ENCODE assay signal across 8 cellular contexts in genomic region chr4:138919094-138919936, GRCh38.
A peak's percentile ranks its signal among the peaks of the same experiment; 100 is the strongest.
DNase-seq lines count a peak whose midpoint lies in the region; ATAC-seq and TF ChIP-seq lines count a peak whose summit lies in the region.

No MANE protein-coding gene starts in this region.

- peak; percentile 88 for TF ChIP-seq CTCF in chondrocyte (IDR thresholded peaks at IDR 0.05)

- peaks cover 9% of the 10 kb centered on the region for H3K4me1 Mint-ChIP-seq in chondrocyte (ENCODE audit: low read depth)

- no peaks in the 10 kb centered on the region for H3K27me3 Mint-ChIP-seq in chondrocyte (ENCODE audit: low read depth)

- ATAC-seq in GM19395 (IDR thresholded peaks at IDR 0.05; ENCODE audit: unreplicated experiment) = peak; percentile 89
- ATAC-seq in left lobe of liver = peak; percentile 100
- no peak for ATAC-seq in GM19452 (IDR thresholded peaks at IDR 0.05; ENCODE audit: unreplicated experiment)

- no peaks in the 10 kb centered on the region for H3K9me3 Mint-ChIP-seq in chondrocyte (ENCODE audit: low read depth)

- DNase-seq in COR-L47 (lab: John Stamatoyannopoulos, UW) = peak; percentile 83
- DNase-seq in M059J (ENCODE audit: low read depth) = peak; percentile 68
- peak; percentile 72 for DNase-seq in SK-N-DZ (ENCODE audit: low spot score)
- no peak for DNase-seq in chondrocyte (ENCODE audit: low spot score)
- peak; percentile 78 for DNase-seq in left lobe of liver (ENCODE audit: low spot score)
- DNase-seq in stimulated activated CD4-positive, alpha-beta T cell treated with anti-CD3 and anti-CD28 coated beads, TNF-alpha, amount 100 ng/mL, for 24 hours (ENCODE audit: low read depth in 3 of 3) = peak; percentile 11 to 52 (median 16)

- H3K4me3 Mint-ChIP-seq in chondrocyte (ENCODE audit: unreplicated experiment) = peak overlapping the region; percentile 39

- no peaks in the 10 kb centered on the region for H3K36me3 Mint-ChIP-seq in chondrocyte (ENCODE audit: low read depth)

- peak overlapping the region; percentile 6 for H3K27ac Mint-ChIP-seq in chondrocyte (ENCODE audit: unreplicated experiment)
